8 cellular contexts compared by ENCODE assay signal in genomic region chr12:64222011-64222765, GRCh38. TPM values are rescaled to one million over a fixed set of nuclear protein-coding genes. Genes with fewer than 3 reads are reported as not detected.
DNase-seq lines count a peak whose midpoint lies in the region; ATAC-seq and TF ChIP-seq lines count a peak whose summit lies in the region.

KICS2 (minus strand) TSS chr12:64222296; CDS start chr12:64222237, 59 bp downstream.

- H3K4me3 ChIP-seq in GM08714 (ENCODE audit: low read length) (peak within 1 kb of the TSS; percentile 80), NB4 (ENCODE audit: low read depth, low read length) (peak within 1 kb of the TSS; percentile 68)

- H3K27ac ChIP-seq in temporal lobe (ENCODE audit: low read depth, low read length) = peak within 1 kb of the TSS; percentile 91

- DNase-seq in NB4 (ENCODE audit: low read depth) (peak; percentile 95), SK-N-DZ (ENCODE audit: low spot score) (peak; percentile 91), glomerular endothelial cell (ENCODE audit: extremely low read depth, low read depth, low spot score) (peak; percentile 55), occipital lobe (lab: John Stamatoyannopoulos, UW) (peak; percentile 88)
- peak; percentile 92 for DNase-seq in activated naive CD4-positive, alpha-beta T cell treated with anti-CD3 and anti-CD28 coated beads, Interleukin-2, amount 50 U/mL, for 16 hours

- no peak for TF ChIP-seq CTCF in NB4 (IDR thresholded peaks at IDR 0.05; ENCODE audit: low read depth, low read length)

- peak; percentile 90 for TF ChIP-seq POLR2A in NB4 (IDR thresholded peaks at IDR 0.05; ENCODE audit: extremely low read depth, insufficient read length)

- peak; percentile 96 for ATAC-seq in HG02571 (IDR thresholded peaks at IDR 0.05; ENCODE audit: unreplicated experiment)

RNA-seq across cellular contexts. Expression of gene KICS2, which starts in this region (rescaled TPM):
- 3.7 and 5.4 TPM in 2 replicates for polyA plus RNA-seq in SK-N-DZ (2014; cell fraction: cytosol; rRNA removed)
- 2.8 and 6.0 TPM in 2 replicates for polyA plus RNA-seq in SK-N-DZ (2014; cell fraction: nucleus; rRNA removed)
- total RNA-seq in glomerular endothelial cell (4.2 and 5.9 TPM in 2 replicates), occipital lobe (6.7 TPM), temporal lobe (4.4 TPM)

Comparison
In these comparisons a context has a peak if more than half of its experiments do, and no peak if none do; other contexts are left out.
1. Peak in every context shown above with its lines: DNase-seq, ATAC-seq, H3K4me3 ChIP-seq and H3K27ac ChIP-seq.